ENCODE assay signal across 10 cellular contexts in the genomic region with DNA sequence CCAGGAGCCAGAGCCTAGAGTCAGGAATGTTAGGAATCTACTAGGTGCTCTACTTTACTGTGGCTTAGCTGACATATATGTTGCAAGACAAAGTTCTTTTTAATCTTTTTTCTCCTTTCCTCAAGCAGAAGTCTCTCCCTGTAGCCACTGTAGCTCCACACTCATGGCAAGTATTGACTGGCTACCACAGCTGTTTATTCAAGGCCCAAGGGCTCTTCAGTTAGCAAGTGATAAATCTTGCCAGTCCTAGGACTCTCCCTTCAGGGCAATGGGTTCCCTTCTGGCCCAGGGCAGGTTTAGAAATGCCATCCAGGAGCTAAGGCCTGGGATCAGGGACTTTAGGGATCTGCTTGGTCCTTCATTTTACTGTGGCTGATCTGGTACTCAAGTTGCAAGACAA.
"Had no signal": no experiment of that assay in that cellular context is flagged by ENCODE, and none has a peak within 500 bp of the region (broad histone marks: within the 10 kb centered on the region; RNA-seq: fewer than 3 reads in every experiment).

No MANE protein-coding gene starts in this region.

- H3K4me1 Mint-ChIP-seq: IgD-negative memory B cell had no signal

- H3K9ac ChIP-seq: KMS-11 had no signal

- H3K36me3 Mint-ChIP-seq: IgD-negative memory B cell had no signal

- H3K4me2 ChIP-seq: KMS-11 had no signal

- H3K9me3 ChIP-seq: HAP-1 had no signal

- ATAC-seq: HCT116, HepG2 had no signal

- H3K36me3 ChIP-seq: HAP-1 had no signal

- DNase-seq: GOT3, HFFc6, Karpas-422, KBM-7 had no signal

- H3K4me3 Mint-ChIP-seq: HFFc6, IgD-negative memory B cell had no signal

- H3K27ac Mint-ChIP-seq: HFFc6, IgD-negative memory B cell had no signal

- H3K4me1 ChIP-seq: HAP-1 had no signal

- H3K4me3 ChIP-seq: HAP-1 had no signal

- H3K27ac ChIP-seq: HL-60, KMS-11 had no signal
